Comparison of ENCODE assay signal across 1 cellular context in the genomic region with DNA sequence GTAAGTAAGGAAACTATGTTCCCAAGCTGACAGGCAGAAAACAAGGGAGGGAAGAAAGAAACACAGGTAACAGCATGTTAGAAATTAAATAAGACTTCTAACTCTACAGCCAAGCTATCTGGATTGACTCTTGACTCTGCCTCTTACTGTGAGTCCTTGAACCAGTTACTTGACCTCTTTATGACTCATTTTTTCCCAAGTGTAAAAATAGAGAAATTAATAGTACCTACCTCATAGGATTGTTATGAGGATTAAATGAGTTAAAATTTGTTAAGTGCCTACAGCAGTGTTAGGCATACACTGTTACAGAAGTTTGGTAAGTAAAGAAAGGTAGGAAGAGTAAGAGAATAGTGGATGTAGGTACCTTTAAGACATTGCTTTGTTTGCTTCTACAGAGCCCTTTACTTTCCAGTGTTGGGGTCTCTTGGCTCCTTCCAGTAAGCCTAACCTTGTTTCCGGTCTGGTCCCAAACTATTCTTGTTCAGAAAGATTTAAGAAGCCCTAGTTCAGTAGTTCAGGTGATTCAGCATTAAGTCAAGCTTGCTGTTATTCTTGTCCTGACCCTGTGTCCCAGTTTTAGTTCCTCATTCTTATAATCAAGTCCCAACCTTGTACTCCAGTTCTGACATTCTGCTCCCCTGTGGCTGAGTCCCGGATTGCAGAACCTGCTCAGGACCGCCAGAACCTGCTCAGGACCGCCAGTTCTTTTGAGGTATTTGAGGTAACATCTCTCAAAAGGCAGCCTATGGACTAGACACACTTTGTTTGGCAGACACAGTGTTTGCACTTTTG.
A peak's percentile ranks its signal among the peaks of the same experiment; 100 is the strongest.
TF ChIP-seq lines count a peak whose summit lies in the region.

No MANE protein-coding gene starts in this region.

TF ChIP-seq in GM12878, 131 proteins besides CTCF, POLR2A, EP300 and RAD21 (continued from another document):
- TF ChIP-seq, protein P1, sequence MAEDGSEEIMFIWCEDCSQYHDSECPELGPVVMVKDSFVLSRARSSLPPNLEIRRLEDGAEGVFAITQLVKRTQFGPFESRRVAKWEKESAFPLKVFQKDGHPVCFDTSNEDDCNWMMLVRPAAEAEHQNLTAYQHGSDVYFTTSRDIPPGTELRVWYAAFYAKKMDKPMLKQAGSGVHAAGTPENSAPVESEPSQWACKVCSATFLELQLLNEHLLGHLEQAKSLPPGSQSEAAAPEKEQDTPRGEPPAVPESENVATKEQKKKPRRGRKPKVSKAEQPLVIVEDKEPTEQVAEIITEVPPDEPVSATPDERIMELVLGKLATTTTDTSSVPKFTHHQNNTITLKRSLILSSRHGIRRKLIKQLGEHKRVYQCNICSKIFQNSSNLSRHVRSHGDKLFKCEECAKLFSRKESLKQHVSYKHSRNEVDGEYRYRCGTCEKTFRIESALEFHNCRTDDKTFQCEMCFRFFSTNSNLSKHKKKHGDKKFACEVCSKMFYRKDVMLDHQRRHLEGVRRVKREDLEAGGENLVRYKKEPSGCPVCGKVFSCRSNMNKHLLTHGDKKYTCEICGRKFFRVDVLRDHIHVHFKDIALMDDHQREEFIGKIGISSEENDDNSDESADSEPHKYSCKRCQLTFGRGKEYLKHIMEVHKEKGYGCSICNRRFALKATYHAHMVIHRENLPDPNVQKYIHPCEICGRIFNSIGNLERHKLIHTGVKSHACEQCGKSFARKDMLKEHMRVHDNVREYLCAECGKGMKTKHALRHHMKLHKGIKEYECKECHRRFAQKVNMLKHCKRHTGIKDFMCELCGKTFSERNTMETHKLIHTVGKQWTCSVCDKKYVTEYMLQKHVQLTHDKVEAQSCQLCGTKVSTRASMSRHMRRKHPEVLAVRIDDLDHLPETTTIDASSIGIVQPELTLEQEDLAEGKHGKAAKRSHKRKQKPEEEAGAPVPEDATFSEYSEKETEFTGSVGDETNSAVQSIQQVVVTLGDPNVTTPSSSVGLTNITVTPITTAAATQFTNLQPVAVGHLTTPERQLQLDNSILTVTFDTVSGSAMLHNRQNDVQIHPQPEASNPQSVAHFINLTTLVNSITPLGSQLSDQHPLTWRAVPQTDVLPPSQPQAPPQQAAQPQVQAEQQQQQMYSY (CRISPR knock-in tag; IDR thresholded peaks at IDR 0.05), result no peak
- no peak for TF ChIP-seq ZZZ3 (IDR thresholded peaks at IDR 0.05; ENCODE audit: control insufficient read depth, insufficient read length, low read depth)
- TF ChIP-seq, protein P2, sequence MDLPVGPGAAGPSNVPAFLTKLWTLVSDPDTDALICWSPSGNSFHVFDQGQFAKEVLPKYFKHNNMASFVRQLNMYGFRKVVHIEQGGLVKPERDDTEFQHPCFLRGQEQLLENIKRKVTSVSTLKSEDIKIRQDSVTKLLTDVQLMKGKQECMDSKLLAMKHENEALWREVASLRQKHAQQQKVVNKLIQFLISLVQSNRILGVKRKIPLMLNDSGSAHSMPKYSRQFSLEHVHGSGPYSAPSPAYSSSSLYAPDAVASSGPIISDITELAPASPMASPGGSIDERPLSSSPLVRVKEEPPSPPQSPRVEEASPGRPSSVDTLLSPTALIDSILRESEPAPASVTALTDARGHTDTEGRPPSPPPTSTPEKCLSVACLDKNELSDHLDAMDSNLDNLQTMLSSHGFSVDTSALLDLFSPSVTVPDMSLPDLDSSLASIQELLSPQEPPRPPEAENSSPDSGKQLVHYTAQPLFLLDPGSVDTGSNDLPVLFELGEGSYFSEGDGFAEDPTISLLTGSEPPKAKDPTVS (IDR thresholded peaks at IDR 0.05; ENCODE audit: low read depth, low read length), result no peak
- TF ChIP-seq CBFB (IDR thresholded peaks at IDR 0.05; ENCODE audit: low read depth), result no peak
- TF ChIP-seq WRNIP1 (IDR thresholded peaks at IDR 0.05; ENCODE audit: borderline replicate concordance, low read depth, low read length), result no peak
- TF ChIP-seq NFIC (IDR thresholded peaks at IDR 0.05; ENCODE audit: low read depth, low read length), result peak; percentile 40
- TF ChIP-seq RUNX3 (IDR thresholded peaks at IDR 0.05; ENCODE audit: low read length), result 0 out of 2 replicates have a peak, but pooled peaks have one; percentile 0
- TF ChIP-seq, protein P3, sequence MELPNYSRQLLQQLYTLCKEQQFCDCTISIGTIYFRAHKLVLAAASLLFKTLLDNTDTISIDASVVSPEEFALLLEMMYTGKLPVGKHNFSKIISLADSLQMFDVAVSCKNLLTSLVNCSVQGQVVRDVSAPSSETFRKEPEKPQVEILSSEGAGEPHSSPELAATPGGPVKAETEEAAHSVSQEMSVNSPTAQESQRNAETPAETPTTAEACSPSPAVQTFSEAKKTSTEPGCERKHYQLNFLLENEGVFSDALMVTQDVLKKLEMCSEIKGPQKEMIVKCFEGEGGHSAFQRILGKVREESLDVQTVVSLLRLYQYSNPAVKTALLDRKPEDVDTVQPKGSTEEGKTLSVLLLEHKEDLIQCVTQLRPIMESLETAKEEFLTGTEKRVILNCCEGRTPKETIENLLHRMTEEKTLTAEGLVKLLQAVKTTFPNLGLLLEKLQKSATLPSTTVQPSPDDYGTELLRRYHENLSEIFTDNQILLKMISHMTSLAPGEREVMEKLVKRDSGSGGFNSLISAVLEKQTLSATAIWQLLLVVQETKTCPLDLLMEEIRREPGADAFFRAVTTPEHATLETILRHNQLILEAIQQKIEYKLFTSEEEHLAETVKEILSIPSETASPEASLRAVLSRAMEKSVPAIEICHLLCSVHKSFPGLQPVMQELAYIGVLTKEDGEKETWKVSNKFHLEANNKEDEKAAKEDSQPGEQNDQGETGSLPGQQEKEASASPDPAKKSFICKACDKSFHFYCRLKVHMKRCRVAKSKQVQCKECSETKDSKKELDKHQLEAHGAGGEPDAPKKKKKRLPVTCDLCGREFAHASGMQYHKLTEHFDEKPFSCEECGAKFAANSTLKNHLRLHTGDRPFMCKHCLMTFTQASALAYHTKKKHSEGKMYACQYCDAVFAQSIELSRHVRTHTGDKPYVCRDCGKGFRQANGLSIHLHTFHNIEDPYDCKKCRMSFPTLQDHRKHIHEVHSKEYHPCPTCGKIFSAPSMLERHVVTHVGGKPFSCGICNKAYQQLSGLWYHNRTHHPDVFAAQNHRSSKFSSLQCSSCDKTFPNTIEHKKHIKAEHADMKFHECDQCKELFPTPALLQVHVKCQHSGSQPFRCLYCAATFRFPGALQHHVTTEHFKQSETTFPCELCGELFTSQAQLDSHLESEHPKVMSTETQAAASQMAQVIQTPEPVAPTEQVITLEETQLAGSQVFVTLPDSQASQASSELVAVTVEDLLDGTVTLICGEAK (IDR thresholded peaks at IDR 0.05; ENCODE audit: borderline replicate concordance), result no peak
- TF ChIP-seq, protein P4, sequence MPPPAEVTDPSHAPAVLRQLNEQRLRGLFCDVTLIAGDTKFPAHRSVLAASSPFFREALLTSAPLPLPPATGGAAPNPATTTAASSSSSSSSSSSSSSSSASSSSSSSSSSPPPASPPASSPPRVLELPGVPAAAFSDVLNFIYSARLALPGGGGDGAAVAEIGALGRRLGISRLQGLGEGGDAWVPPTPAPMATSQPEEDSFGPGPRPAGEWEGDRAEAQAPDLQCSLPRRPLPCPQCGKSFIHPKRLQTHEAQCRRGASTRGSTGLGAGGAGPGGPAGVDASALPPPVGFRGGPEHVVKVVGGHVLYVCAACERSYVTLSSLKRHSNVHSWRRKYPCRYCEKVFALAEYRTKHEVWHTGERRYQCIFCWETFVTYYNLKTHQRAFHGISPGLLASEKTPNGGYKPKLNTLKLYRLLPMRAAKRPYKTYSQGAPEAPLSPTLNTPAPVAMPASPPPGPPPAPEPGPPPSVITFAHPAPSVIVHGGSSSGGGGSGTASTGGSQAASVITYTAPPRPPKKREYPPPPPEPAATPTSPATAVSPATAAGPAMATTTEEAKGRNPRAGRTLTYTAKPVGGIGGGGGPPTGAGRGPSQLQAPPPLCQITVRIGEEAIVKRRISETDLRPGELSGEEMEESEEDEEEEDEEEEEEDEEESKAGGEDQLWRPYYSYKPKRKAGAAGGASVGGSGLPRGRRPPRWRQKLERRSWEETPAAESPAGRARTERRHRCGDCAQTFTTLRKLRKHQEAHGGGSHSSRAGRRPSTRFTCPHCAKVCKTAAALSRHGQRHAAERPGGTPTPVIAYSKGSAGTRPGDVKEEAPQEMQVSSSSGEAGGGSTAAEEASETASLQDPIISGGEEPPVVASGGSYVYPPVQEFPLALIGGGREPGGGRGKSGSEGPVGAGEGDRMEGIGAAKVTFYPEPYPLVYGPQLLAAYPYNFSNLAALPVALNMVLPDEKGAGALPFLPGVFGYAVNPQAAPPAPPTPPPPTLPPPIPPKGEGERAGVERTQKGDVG (CRISPR knock-in tag; IDR thresholded peaks at IDR 0.05), result no peak
- TF ChIP-seq, protein P5, sequence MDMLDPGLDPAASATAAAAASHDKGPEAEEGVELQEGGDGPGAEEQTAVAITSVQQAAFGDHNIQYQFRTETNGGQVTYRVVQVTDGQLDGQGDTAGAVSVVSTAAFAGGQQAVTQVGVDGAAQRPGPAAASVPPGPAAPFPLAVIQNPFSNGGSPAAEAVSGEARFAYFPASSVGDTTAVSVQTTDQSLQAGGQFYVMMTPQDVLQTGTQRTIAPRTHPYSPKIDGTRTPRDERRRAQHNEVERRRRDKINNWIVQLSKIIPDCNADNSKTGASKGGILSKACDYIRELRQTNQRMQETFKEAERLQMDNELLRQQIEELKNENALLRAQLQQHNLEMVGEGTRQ (IDR thresholded peaks at IDR 0.05; ENCODE audit: borderline replicate concordance, low read depth, low read length), result no peak
- no peak for TF ChIP-seq IKZF1 (conservative IDR thresholded peaks at IDR 0.05)
- TF ChIP-seq, protein P6, sequence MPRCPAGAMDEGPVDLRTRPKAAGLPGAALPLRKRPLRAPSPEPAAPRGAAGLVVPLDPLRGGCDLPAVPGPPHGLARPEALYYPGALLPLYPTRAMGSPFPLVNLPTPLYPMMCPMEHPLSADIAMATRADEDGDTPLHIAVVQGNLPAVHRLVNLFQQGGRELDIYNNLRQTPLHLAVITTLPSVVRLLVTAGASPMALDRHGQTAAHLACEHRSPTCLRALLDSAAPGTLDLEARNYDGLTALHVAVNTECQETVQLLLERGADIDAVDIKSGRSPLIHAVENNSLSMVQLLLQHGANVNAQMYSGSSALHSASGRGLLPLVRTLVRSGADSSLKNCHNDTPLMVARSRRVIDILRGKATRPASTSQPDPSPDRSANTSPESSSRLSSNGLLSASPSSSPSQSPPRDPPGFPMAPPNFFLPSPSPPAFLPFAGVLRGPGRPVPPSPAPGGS (IDR thresholded peaks at IDR 0.05; ENCODE audit: borderline replicate concordance, insufficient read depth, low read depth, low read length, poor library complexity, severe bottlenecking), result no peak
